ENCODE assay signal across 14 cellular contexts in the genomic region with DNA sequence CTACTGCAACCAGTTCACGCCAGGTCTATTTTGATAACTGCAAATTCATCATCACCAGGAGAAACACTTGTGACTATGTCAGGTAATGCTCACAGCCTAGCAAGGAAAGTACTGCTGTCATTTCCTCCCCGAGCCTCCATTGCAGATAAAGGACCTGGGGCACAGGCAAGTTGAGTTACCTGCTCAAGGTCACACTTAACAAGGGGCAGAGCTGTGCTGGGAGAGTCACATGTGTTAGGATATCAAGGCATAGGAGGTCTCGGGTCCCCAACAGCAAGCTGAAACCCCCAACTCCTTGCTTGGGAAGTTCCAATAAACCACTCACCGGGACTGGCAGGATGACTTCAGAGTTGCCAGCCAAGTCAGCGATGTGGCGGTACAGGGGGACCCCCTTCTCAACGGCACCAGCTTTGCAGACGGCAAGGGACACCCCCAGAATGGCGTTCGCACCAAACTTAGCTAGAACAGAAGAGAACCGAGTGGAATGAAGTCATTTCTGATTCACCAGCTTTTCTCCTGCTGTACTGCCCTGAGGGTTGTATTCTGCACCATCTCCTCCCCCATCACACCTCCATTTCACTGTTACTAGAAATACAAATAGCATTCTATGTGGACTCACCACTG. TPM values are rescaled to one million over a fixed set of nuclear protein-coding genes. Genes with fewer than 3 reads are reported as not detected.
DNase-seq lines count a peak whose midpoint lies in the region; TF ChIP-seq lines count a peak whose summit lies in the region.
"Had no signal": no experiment of that assay in that cellular context is flagged by ENCODE, and none has a peak within 500 bp of the region (broad histone marks: within the 10 kb centered on the region; RNA-seq: fewer than 3 reads in every experiment).

No MANE protein-coding gene starts in this region.

- H3K36me3 ChIP-seq in spleen = peaks cover 6 to 100% (median 100%) of the 10 kb centered on the region in 6 donors

- no peak for DNase-seq in activated naive CD4-positive, alpha-beta T cell treated with anti-CD3 and anti-CD28 coated beads, Interleukin-2, amount 10 ng/mL, durations not matched to agents 7 days and 5 days
- DNase-seq in activated naive CD4-positive, alpha-beta T cell (lab: John Stamatoyannopoulos, UW) = no peak
- DNase-seq in HK-2 (ENCODE audit: unreplicated experiment) (peak; percentile 17), spleen (peak; percentile 42), Kasumi-1 (lab: John Stamatoyannopoulos, UW) (no peak), HCEC 1CT (no peak), NCI-H146 treated with DMSO at 0.1 percent for 48 hours (lab: John Stamatoyannopoulos, UW; ENCODE audit: unreplicated experiment) (no peak)
- DNase-seq in activated naive CD8-positive, alpha-beta T cell treated with anti-CD3 and anti-CD28 coated beads for 36 hours = peak; percentile 48
- DNase-seq: BE2C, left ventricle myocardium superior, NCI-H2107, nucleus accumbens, stomach had no signal

- peak overlapping the region; percentile 74 for H3K27ac Mint-ChIP-seq in activated naive CD4-positive, alpha-beta T cell treated with anti-CD3 and anti-CD28 coated beads, Interleukin-2, amount 10 ng/mL, durations not matched to agents 7 days and 5 days
- H3K27ac Mint-ChIP-seq in activated naive CD8-positive, alpha-beta T cell treated with anti-CD3 and anti-CD28 coated beads for 36 hours = peak overlapping the region; percentile 72

- H3K4me1 ChIP-seq in spleen = peaks cover 0 to 62% (median 11%) of the 10 kb centered on the region in 6 donors
- H3K4me1 ChIP-seq: BE2C had no signal

- no peak overlapping the region for H3K4me3 ChIP-seq in spleen
- H3K4me3 ChIP-seq: hepatocyte, stomach had no signal

- H3K9me3 ChIP-seq in spleen = no peaks in the 10 kb centered on the region
- H3K9me3 ChIP-seq: BE2C, stomach had no signal

- CTCF ChIA-PET in activated naive CD4-positive, alpha-beta T cell treated with anti-CD3 and anti-CD28 coated beads, Interleukin-2, amount 10 ng/mL, durations not matched to agents 7 days and 5 days (lab: Charles Lee) = interaction anchor here (1.0 to 1.6 kb wide), 3 partner anchors 8 to 138 kb away, joined by 3 to 6 read pairs (median 3); no protein-coding TSS in a partner anchor

- no peak for TF ChIP-seq POLR2A in spleen (IDR thresholded peaks at IDR 0.05)

- H3K27me3 ChIP-seq in spleen (replicated peaks in 1 of 7) = no peaks in the 10 kb centered on the region
- H3K27me3 ChIP-seq: BE2C, hepatocyte, stomach had no signal

- peaks cover 89% of the 10 kb centered on the region for H3K36me3 Mint-ChIP-seq in activated naive CD4-positive, alpha-beta T cell treated with anti-CD3 and anti-CD28 coated beads, Interleukin-2, amount 10 ng/mL, durations not matched to agents 7 days and 5 days
- peaks cover 83% of the 10 kb centered on the region for H3K36me3 Mint-ChIP-seq in activated naive CD8-positive, alpha-beta T cell treated with anti-CD3 and anti-CD28 coated beads for 36 hours

- no peak for TF ChIP-seq CTCF in spleen (IDR thresholded peaks at IDR 0.05 in 8 of 11, conservative IDR thresholded peaks at IDR 0.05 in 3 of 11)

- H3K9me3 Mint-ChIP-seq in activated naive CD4-positive, alpha-beta T cell treated with anti-CD3 and anti-CD28 coated beads, Interleukin-2, amount 10 ng/mL, durations not matched to agents 7 days and 5 days = no peaks in the 10 kb centered on the region
- H3K9me3 Mint-ChIP-seq in activated naive CD8-positive, alpha-beta T cell treated with anti-CD3 and anti-CD28 coated beads for 36 hours = no peaks in the 10 kb centered on the region

- intact Hi-C loops in spleen (cut with DNase I; ENCODE audit: low total_unique reads) = no loop called here

- H3K4me3 Mint-ChIP-seq in activated naive CD4-positive, alpha-beta T cell treated with anti-CD3 and anti-CD28 coated beads, Interleukin-2, amount 10 ng/mL, durations not matched to agents 7 days and 5 days = no peak overlapping the region
- H3K4me3 Mint-ChIP-seq in activated naive CD8-positive, alpha-beta T cell treated with anti-CD3 and anti-CD28 coated beads for 36 hours = peak overlapping the region; percentile 32

- H3K27ac ChIP-seq in spleen = peak overlapping the region in 2 of 8 donors; percentile 9 to 21
- H3K27ac ChIP-seq: hepatocyte, stomach had no signal

- H3K4me1 Mint-ChIP-seq in activated naive CD4-positive, alpha-beta T cell treated with anti-CD3 and anti-CD28 coated beads, Interleukin-2, amount 10 ng/mL, durations not matched to agents 7 days and 5 days = peaks cover 74% of the 10 kb centered on the region
- peaks cover 53% of the 10 kb centered on the region for H3K4me1 Mint-ChIP-seq in activated naive CD8-positive, alpha-beta T cell treated with anti-CD3 and anti-CD28 coated beads for 36 hours

- WGBS in spleen, 5 donors = 71 to 92% (median 76%) methylated on average over 8 to 11 of the region's 11 CpGs

- H3K27me3 Mint-ChIP-seq in activated naive CD4-positive, alpha-beta T cell treated with anti-CD3 and anti-CD28 coated beads, Interleukin-2, amount 10 ng/mL, durations not matched to agents 7 days and 5 days = no peaks in the 10 kb centered on the region
- peaks cover 4% of the 10 kb centered on the region for H3K27me3 Mint-ChIP-seq in activated naive CD8-positive, alpha-beta T cell treated with anti-CD3 and anti-CD28 coated beads for 36 hours

RNA-seq across cellular contexts. Expression of gene ENO1, which starts 11.6 kb away (rescaled TPM):
- 1,000 to 10,000 TPM; 3,744 to 3,761 TPM for total RNA-seq in activated naive CD8-positive, alpha-beta T cell treated with anti-CD3 and anti-CD28 coated beads for 36 hours
- 100 to 1,000 TPM; 289 to 751 (median 408) TPM for total RNA-seq in spleen
- 100 to 1,000 TPM; 249 to 376 (median 357) TPM for polyA plus RNA-seq in spleen

RNA-seq across cellular contexts. Expression of gene RERE, which starts 49.5 kb away (rescaled TPM):
- 10 to 100 TPM; 36.8 to 39.6 TPM for total RNA-seq in activated naive CD8-positive, alpha-beta T cell treated with anti-CD3 and anti-CD28 coated beads for 36 hours
- 100 to 1,000 TPM in 6 of 7 donors, 10 to 100 TPM in 1; 86.8 to 149 (median 130) TPM for total RNA-seq in spleen
- 10 to 100 TPM; 10.3 to 28.4 (median 16.2) TPM for polyA plus RNA-seq in spleen

Comparison
In these comparisons a context has a peak if more than half of its experiments do, and no peak if none do; other contexts are left out.
1. DNase-seq: peak in HK-2 (single experiment), activated naive CD8-positive, alpha-beta T cell treated with anti-CD3 and anti-CD28 coated beads for 36 hours (single experiment) and spleen (single experiment); none in activated naive CD4-positive, alpha-beta T cell treated with anti-CD3 and anti-CD28 coated beads, Interleukin-2, amount 10 ng/mL, durations not matched to agents 7 days and 5 days (single experiment), activated naive CD4-positive, alpha-beta T cell (0 of 4), Kasumi-1 (0 of 2), HCEC 1CT (single experiment) and NCI-H146 treated with DMSO at 0.1 percent for 48 hours (single experiment).
2. RNA of gene ENO1, which starts 11.6 kb away (total RNA-seq): 3,744 to 3,761 TPM in activated naive CD8-positive, alpha-beta T cell treated with anti-CD3 and anti-CD28 coated beads for 36 hours; 289 to 751 TPM in spleen; every median in the first group is over 4 times any median in the second.